32 cellular contexts compared by ENCODE assay signal in the genomic region with DNA sequence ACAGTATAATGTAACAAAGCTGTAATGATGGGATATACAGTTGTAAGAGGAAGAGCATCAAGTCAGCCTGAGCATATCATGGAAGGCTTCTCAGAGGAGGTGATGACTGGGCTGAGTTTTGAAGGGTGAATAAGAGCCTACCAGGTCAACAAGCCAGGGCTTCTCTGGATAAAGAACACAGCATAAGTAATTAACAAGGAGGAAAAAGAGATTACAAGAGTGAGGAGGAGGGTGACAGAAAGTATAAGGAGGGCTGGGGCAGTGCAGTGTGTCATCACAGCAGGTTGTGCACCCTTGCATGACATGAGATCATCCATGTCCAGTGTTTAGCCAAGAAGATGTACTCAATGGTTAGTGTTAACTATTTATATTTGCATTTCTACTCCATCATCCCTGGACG. TPM values are rescaled to one million over a fixed set of nuclear protein-coding genes. Genes with fewer than 3 reads are reported as not detected.
"Had no signal": no experiment of that assay in that cellular context is flagged by ENCODE, and none has a peak within 500 bp of the region (broad histone marks: within the 10 kb centered on the region; RNA-seq: fewer than 3 reads in every experiment).

No MANE protein-coding gene starts in this region.

- DNase-seq: activated CD4-positive, alpha-beta memory T cell treated with anti-CD3 and anti-CD28 coated beads, Interleukin-2, amount 10 ng/mL, durations not matched to agents 7 days and 5 days; activated CD4-positive, alpha-beta T cell treated with anti-CD3 and anti-CD28 coated beads for 1 hour; activated CD4-positive, alpha-beta T cell treated with anti-CD3 and anti-CD28 coated beads, Interleukin-2, amount 10 ng/mL, durations not matched to agents 7 days and 5 days; activated CD8-positive, alpha-beta memory T cell treated with anti-CD3 and anti-CD28 coated beads, Interleukin-2, amount 50 U/mL, for 48 hours; activated gamma-delta T cell; activated naive CD4-positive, alpha-beta T cell treated with anti-CD3 and anti-CD28 coated beads, Interleukin-2, amount 10 ng/mL, durations not matched to agents 7 days and 5 days; activated naive CD8-positive, alpha-beta T cell treated with anti-CD3 and anti-CD28 coated beads, Interleukin-2, amount 10 ng/mL, durations not matched to agents 7 days and 5 days; activated T-cell treated with anti-CD3 and anti-CD28 coated beads, Interleukin-2, amount 50 U/mL, for 24 hours; dorsolateral prefrontal cortex; effector memory CD4-positive, alpha-beta T cell; gastrocnemius medialis; islet precursor cell; left colon; mammary epithelial cell; midbrain; naive thymus-derived CD8-positive, alpha-beta T cell; posterior cingulate gyrus; right lobe of liver; stimulated activated CD4-positive, alpha-beta T cell treated with anti-CD3 and anti-CD28 coated beads, Interleukin-4, amount 100 ng/mL, for 24 hours; T-helper 17 cell; T1000; trophoblast cell had no signal

- H2AFZ ChIP-seq: hepatocyte had no signal

- H3K4me2 ChIP-seq: hepatocyte had no signal

- H3K4me1 ChIP-seq: ascending aorta, gastrocnemius medialis, right lobe of liver had no signal

- H3K4me3 ChIP-seq: ascending aorta, cardiac muscle cell, coronary artery, dorsolateral prefrontal cortex, gastrocnemius medialis, hepatocyte, right lobe of liver, skin epidermis, thoracic aorta had no signal

- H3K27ac ChIP-seq: ascending aorta, cardiac muscle cell, coronary artery, dorsolateral prefrontal cortex, gastrocnemius medialis, hepatocyte, right lobe of liver, skin epidermis, thoracic aorta had no signal

- H3K27me3 ChIP-seq: ascending aorta, cardiac muscle cell, gastrocnemius medialis, hepatocyte, right lobe of liver had no signal

- H3K36me3 ChIP-seq: ascending aorta, cardiac muscle cell, gastrocnemius medialis, right lobe of liver, thoracic aorta had no signal

- FAIRE-seq: urothelium cell line had no signal

- ATAC-seq: gastrocnemius medialis; left colon; naive thymus-derived CD8-positive, alpha-beta T cell; right lobe of liver; stimulated activated effector memory CD8-positive, alpha-beta T cell treated with anti-CD3 and anti-CD28 coated beads, Interleukin-12 subunit alpha, Interleukin-12 subunit beta, amount 100 ng/mL, for 72 hours; T-helper 17 cell; WTC11 had no signal

- H3K9me3 ChIP-seq: ascending aorta, gastrocnemius medialis, right lobe of liver, thoracic aorta had no signal

RNA-seq across cellular contexts. Expression of a gene that starts 16.9 kb away (rescaled TPM):
- polyA plus RNA-seq: cardiac muscle cell; liver; naive thymus-derived CD8-positive, alpha-beta T cell had no signal
